ENCODE assay signal across 15 cellular contexts in genomic region chr15:56064152-56064551, GRCh38.
DNase-seq lines count a peak whose midpoint lies in the region; ATAC-seq and TF ChIP-seq lines count a peak whose summit lies in the region.
"Had no signal": no experiment of that assay in that cellular context is flagged by ENCODE, and none has a peak within 500 bp of the region (broad histone marks: within the 10 kb centered on the region; RNA-seq: fewer than 3 reads in every experiment).

No MANE protein-coding gene starts in this region.

- no peaks in the 10 kb centered on the region for H3K27me3 ChIP-seq in Karpas-422 (ENCODE audit: low read length)
- no peaks in the 10 kb centered on the region for H3K27me3 ChIP-seq in RWPE2 (ENCODE audit: insufficient read depth, poor library complexity, severe bottlenecking)
- H3K27me3 ChIP-seq: BLaER1 had no signal

- H3K27ac ChIP-seq in Karpas-422 (ENCODE audit: low read length) (no peak overlapping the region), RWPE2 (ENCODE audit: poor library complexity, severe bottlenecking) (no peak overlapping the region)
- H3K27ac ChIP-seq: BLaER1, C4-2B had no signal

- peak; percentile 70 for ATAC-seq in RWPE2 (ENCODE audit: low read depth)
- ATAC-seq: CD8-positive, alpha-beta T cell had no signal

- H3K36me3 ChIP-seq in Karpas-422 (ENCODE audit: insufficient read depth, low read length) = no peaks in the 10 kb centered on the region; the same call in 1 of the 2 replicates
- no peaks in the 10 kb centered on the region for H3K36me3 ChIP-seq in RWPE2 (ENCODE audit: low read depth)
- H3K36me3 ChIP-seq: BLaER1, HAP-1 had no signal

- DNase-seq in NCI-H345 (lab: John Stamatoyannopoulos, UW) = peak; percentile 6
- no peak for DNase-seq in NCI-H345 treated with DMSO at 0.1 percent for 48 hours (lab: John Stamatoyannopoulos, UW; ENCODE audit: unreplicated experiment)
- peak; percentile 33 for DNase-seq in Karpas-422
- DNase-seq in RWPE2 (ENCODE audit: low spot score) = no peak
- DNase-seq in epithelial cell of esophagus (ENCODE audit: low read depth) = peak; percentile 50
- no peak for DNase-seq in NCI-H69 (lab: John Stamatoyannopoulos, UW)
- no peak for DNase-seq in HCEC 1CT
- DNase-seq: CD4-positive, CD25-positive, alpha-beta regulatory T cell; CD8-positive, alpha-beta T cell; DMS 273 treated with DMSO at 0.1 percent for 48 hours; DND-41; GOT3 had no signal

- H3K4me1 ChIP-seq in Karpas-422 (ENCODE audit: low read length) = no peaks in the 10 kb centered on the region
- peaks cover 23% of the 10 kb centered on the region for H3K4me1 ChIP-seq in RWPE2 (ENCODE audit: insufficient read depth, poor library complexity, severe bottlenecking)
- H3K4me1 ChIP-seq: BLaER1, HAP-1 had no signal

- no peaks in the 10 kb centered on the region for H4K20me1 ChIP-seq in Karpas-422 (ENCODE audit: insufficient read depth, low read depth, low read length)
- H4K20me1 ChIP-seq: BLaER1 had no signal

- H3K9me3 ChIP-seq in Karpas-422 (ENCODE audit: low read length) = no peaks in the 10 kb centered on the region
- peaks cover 3% of the 10 kb centered on the region for H3K9me3 ChIP-seq in RWPE2 (ENCODE audit: severe bottlenecking)
- H3K9me3 ChIP-seq: BLaER1, HAP-1 had no signal

- no peaks in the 10 kb centered on the region for H3K9me2 ChIP-seq in Karpas-422 (replicated peaks; ENCODE audit: insufficient read depth, low read length)

- no peak overlapping the region for H3K4me3 ChIP-seq in Karpas-422 (ENCODE audit: low read length)
- no peak overlapping the region for H3K4me3 ChIP-seq in RWPE2 (ENCODE audit: severe bottlenecking)
- no peak overlapping the region for H3K4me3 ChIP-seq in epithelial cell of esophagus (ENCODE audit: low read length)
- H3K4me3 ChIP-seq: BLaER1, HAP-1 had no signal

- H3K4me2 ChIP-seq in Karpas-422 (ENCODE audit: low read depth, low read length, poor library complexity, severe bottlenecking) = no peak overlapping the region
- H3K4me2 ChIP-seq: BLaER1 had no signal

- no peak overlapping the region for H3K9ac ChIP-seq in Karpas-422 (ENCODE audit: low read length)
- H3K9ac ChIP-seq: BLaER1 had no signal

- TF ChIP-seq CTCF in RWPE2 (IDR thresholded peaks at IDR 0.05; ENCODE audit: poor library complexity, severe bottlenecking) (no peak), epithelial cell of esophagus (IDR thresholded peaks at IDR 0.05; ENCODE audit: insufficient read depth, low read depth, low read length, missing control alignments) (no peak)

- H3K79me2 ChIP-seq in Karpas-422 (ENCODE audit: low read length) = no peaks in the 10 kb centered on the region

- H2AFZ ChIP-seq in Karpas-422 (ENCODE audit: low read length) = no peak overlapping the region

Comparison
In these comparisons a context has a peak if more than half of its experiments do, and no peak if none do; other contexts are left out.
1. DNase-seq: peak in NCI-H345 (single experiment), Karpas-422 (single experiment) and epithelial cell of esophagus (single experiment); none in NCI-H345 treated with DMSO at 0.1 percent for 48 hours (single experiment), RWPE2 (single experiment), NCI-H69 (single experiment) and HCEC 1CT (single experiment).